In genomic region chr3:124636863-124637296, GRCh38 we compare ENCODE assay signal across 1 cellular context.
TF ChIP-seq lines count a peak whose summit lies in the region.

No MANE protein-coding gene starts in this region.

TF ChIP-seq in HepG2, 621 proteins besides CTCF, POLR2A, EP300 and RAD21 (continued from another document):
- TF ChIP-seq PAXIP1 (CRISPR knock-in tag; conservative IDR thresholded peaks at IDR 0.05) (peak; percentile 36), GATAD2A (CRISPR knock-in tag; IDR thresholded peaks at IDR 0.05) (peak; percentile 30; the same call in 1 of the 2 replicates), PHF21A (CRISPR knock-in tag; IDR thresholded peaks at IDR 0.05) (peak; percentile 46; the same call in 1 of the 2 replicates), HNF4A (CRISPR knock-in tag; IDR thresholded peaks at IDR 0.05) (peak; percentile 44; the same call in 1 of the 2 replicates), TGIF2 (CRISPR knock-in tag; IDR thresholded peaks at IDR 0.05) (no peak), FOXO1 (CRISPR knock-in tag; IDR thresholded peaks at IDR 0.05) (0 out of 2 replicates have a peak, but pooled peaks have one; percentile 28), ZNF616 (CRISPR knock-in tag; IDR thresholded peaks at IDR 0.05; ENCODE audit: low read depth) (no peak), ZNF766 (CRISPR knock-in tag; IDR thresholded peaks at IDR 0.05; ENCODE audit: borderline replicate concordance) (no peak), ZNF20 (CRISPR knock-in tag; IDR thresholded peaks at IDR 0.05) (no peak), ZNF383 (CRISPR knock-in tag; IDR thresholded peaks at IDR 0.05; ENCODE audit: borderline replicate concordance) (no peak)
